ENCODE assay signal across 20 cellular contexts in the genomic region with DNA sequence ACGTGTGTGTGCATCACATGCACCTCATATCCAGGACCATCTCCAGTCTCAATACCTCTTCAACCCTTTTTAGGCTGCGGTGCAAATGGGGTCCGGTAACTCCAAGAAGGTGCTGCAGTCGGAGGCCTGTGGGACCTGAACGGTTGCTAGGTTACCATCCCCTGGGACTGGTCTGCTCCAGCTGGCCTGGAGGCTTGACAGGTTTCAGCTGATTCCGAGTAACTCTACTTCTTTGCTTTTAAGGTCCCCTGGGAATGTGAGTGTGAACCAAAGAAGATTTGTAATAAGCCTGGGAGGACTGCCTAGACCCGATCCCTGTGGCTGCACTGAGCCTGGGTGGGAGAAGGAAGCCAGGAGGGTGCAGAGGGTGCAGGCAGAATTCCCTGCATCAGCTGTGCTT.
DNase-seq lines count a peak whose midpoint lies in the region; ATAC-seq, FAIRE-seq and TF ChIP-seq lines count a peak whose summit lies in the region.
"Had no signal": no experiment of that assay in that cellular context is flagged by ENCODE, and none has a peak within 500 bp of the region (broad histone marks: within the 10 kb centered on the region; RNA-seq: fewer than 3 reads in every experiment).

No MANE protein-coding gene starts in this region.

- H3K4me2 ChIP-seq in BLaER1 treated with 17β-estradiol and CSF1 and Interleukin-3, amounts not matched to agents 10 nM and 100 nM, result peak overlapping the region; percentile 31 to 96 (median 83); a peak in 21 of 22 replicates
- no peak overlapping the region for H3K4me2 ChIP-seq in K562 (ENCODE audit: insufficient read depth, low read length)

- H3K4me3 ChIP-seq in BLaER1 treated with 17β-estradiol and CSF1 and Interleukin-3, amounts not matched to agents 10 nM and 100 nM, result no peak overlapping the region
- H3K4me3 ChIP-seq in K562, result no peak overlapping the region
- H3K4me3 ChIP-seq: HAP-1, MG63, mucosa of descending colon, skin epidermis had no signal

- no peak overlapping the region for H2AFZ ChIP-seq in K562 (ENCODE audit: low read depth, low read length)

- H3K36me3 ChIP-seq in BLaER1 treated with 17β-estradiol and CSF1 and Interleukin-3, amounts not matched to agents 10 nM and 100 nM, result no peaks in the 10 kb centered on the region
- H3K36me3 ChIP-seq in K562 (ENCODE audit: control insufficient read depth, insufficient read depth, low read length), result no peaks in the 10 kb centered on the region
- H3K36me3 ChIP-seq: HAP-1, MG63 had no signal

- TF ChIP-seq EP300 in K562 (IDR thresholded peaks at IDR 0.05; ENCODE audit: low read length), result no peak

- TF ChIP-seq RAD21 in K562 (CRISPR knock-in tag; conservative IDR thresholded peaks at IDR 0.05 in 1 of 2, IDR thresholded peaks at IDR 0.05 in 1 of 2), result no peak

- H3K9me1 ChIP-seq in K562 (ENCODE audit: control insufficient read depth, insufficient read depth, low read length), result no peaks in the 10 kb centered on the region

- peak overlapping the region in 3 of 11 experiments; percentile 12 to 30 (median 28); a peak in 2 of 22 replicates for H3K9ac ChIP-seq in BLaER1 treated with 17β-estradiol and CSF1 and Interleukin-3, amounts not matched to agents 10 nM and 100 nM
- no peak overlapping the region for H3K9ac ChIP-seq in K562 (ENCODE audit: insufficient read depth in 1 of 2, low read depth in 2 of 2, low read length in 2 of 2)

- no peak for TF ChIP-seq POLR2A in K562 (conservative IDR thresholded peaks at IDR 0.05)

- H4K20me1 ChIP-seq in BLaER1 treated with 17β-estradiol and CSF1 and Interleukin-3, amounts not matched to agents 10 nM and 100 nM, result no peaks in the 10 kb centered on the region
- no peaks in the 10 kb centered on the region for H4K20me1 ChIP-seq in K562 (replicated peaks; ENCODE audit: control insufficient read depth, insufficient read depth, low read length)

- CTCF ChIA-PET in K562 (lab: Yijun Ruan, JAX; ENCODE audit: low intra/inter-chr PET ratio), result no interaction called here

- 0% methylated on average over 7 of the region's 7 CpGs for WGBS in K562 (ENCODE audit: insufficient coverage, low coverage, missing lambda C conversion rate)

- H3K27ac ChIP-seq in BLaER1 treated with 17β-estradiol and CSF1 and Interleukin-3, amounts not matched to agents 10 nM and 100 nM, result peak overlapping the region in 6 of 11 experiments; percentile 27 to 80 (median 46); a peak in 8 of 22 replicates
- no peak overlapping the region for H3K27ac ChIP-seq in K562 (ENCODE audit: extremely low read depth, low read depth, low read length)
- H3K27ac ChIP-seq: 22Rv1, RWPE1, skin epidermis had no signal

- POLR2A ChIA-PET in K562 (lab: Yijun Ruan, JAX), result no interaction called here

- peaks cover 0 to 5% (median 0%) of the 10 kb centered on the region in 11 experiments; a peak in 1 of 22 replicates for H3K9me3 ChIP-seq in BLaER1 treated with 17β-estradiol and CSF1 and Interleukin-3, amounts not matched to agents 10 nM and 100 nM (replicated peaks in 1 of 11)
- no peaks in the 10 kb centered on the region for H3K9me3 ChIP-seq in K562 (replicated peaks; ENCODE audit: control insufficient read depth, insufficient read depth, low read depth, low read length)
- H3K9me3 ChIP-seq: HAP-1, MG63, mucosa of descending colon had no signal

- in situ Hi-C loops in K562 (cut with MboI), result no loop called here

- intact Hi-C loops in K562 (cut with micrococcal nuclease), result no loop called here

- no peaks in the 10 kb centered on the region for H3K27me3 ChIP-seq in BLaER1 treated with 17β-estradiol and CSF1 and Interleukin-3, amounts not matched to agents 10 nM and 100 nM
- H3K27me3 ChIP-seq in K562 (ENCODE audit: control insufficient read depth in 2 of 2, insufficient read depth in 2 of 2, low read length in 2 of 2), result no peaks in the 10 kb centered on the region
- H3K27me3 ChIP-seq: MG63 had no signal

- no peak for FAIRE-seq in K562 (lab: Jason Lieb, UNC)
- FAIRE-seq: keratinocyte had no signal

- no peak for TF ChIP-seq CTCF in K562 (IDR thresholded peaks at IDR 0.05 in 2 of 3, conservative IDR thresholded peaks at IDR 0.05 in 1 of 3; ENCODE audit: insufficient read depth in 2 of 3, low read depth in 1 of 3, low read length in 3 of 3)

- no TSS peak for BruUV-seq in K562 (replicated peaks; lab: Mats Ljungman, UMichigan)

- ATAC-seq in K562 (no peak), GM18498 (IDR thresholded peaks at IDR 0.05; ENCODE audit: unreplicated experiment) (no peak)
- ATAC-seq: mucosa of descending colon had no signal

- DNase-seq in DMS 273 (lab: John Stamatoyannopoulos, UW; ENCODE audit: unreplicated experiment) (peak; percentile 71), DMS 273 treated with DMSO at 0.1 percent for 48 hours (lab: John Stamatoyannopoulos, UW) (no peak), NCI-H1694 (lab: John Stamatoyannopoulos, UW) (peak; percentile 32), K562 (ENCODE audit: extremely low read depth in 1 of 4, low spot score in 3 of 4) (no peak), T-helper 1 cell (no peak)
- no peak for DNase-seq in stimulated activated naive CD4-positive, alpha-beta T cell treated with Interleukin-2 at 50 U/mL for 16 hours (lab: John Stamatoyannopoulos, UW)
- DNase-seq: activated naive CD4-positive, alpha-beta T cell treated with anti-CD3 and anti-CD28 coated beads, Interleukin-2, amount 50 U/mL, for 16 hours; CD4-positive, alpha-beta T cell; GF-D8; MG63; mucosa of descending colon; NCI-H510A; T-helper 2 cell had no signal

- H3K79me2 ChIP-seq in K562 (ENCODE audit: control insufficient read depth, insufficient read depth, low read length), result no peaks in the 10 kb centered on the region

- peaks cover 26 to 76% (median 64%) of the 10 kb centered on the region in 10 experiments for H3K4me1 ChIP-seq in BLaER1 treated with 17β-estradiol and CSF1 and Interleukin-3, amounts not matched to agents 10 nM and 100 nM
- H3K4me1 ChIP-seq in K562 (replicated peaks in 1 of 2; ENCODE audit: control insufficient read depth in 2 of 2, insufficient read depth in 2 of 2, low read length in 2 of 2), result no peaks in the 10 kb centered on the region
- H3K4me1 ChIP-seq: HAP-1 had no signal

TF ChIP-seq in K562, 482 proteins besides CTCF, POLR2A, EP300 and RAD21:
- TF ChIP-seq CREB5 (CRISPR knock-in tag; IDR thresholded peaks at IDR 0.05) (no peak), NFXL1 (CRISPR knock-in tag; IDR thresholded peaks at IDR 0.05) (no peak), RFX1 (IDR thresholded peaks at IDR 0.05) (peak; percentile 12; the same call in 1 of the 2 replicates)
TF ChIP-seq in K562: peak in this region for 1.

Comparison
In these comparisons a context has a peak if more than half of its experiments do, and no peak if none do; other contexts are left out.
1. DNase-seq: peak in DMS 273 (single experiment) and NCI-H1694 (single experiment); none in DMS 273 treated with DMSO at 0.1 percent for 48 hours (single experiment), K562 (0 of 4), stimulated activated naive CD4-positive, alpha-beta T cell treated with Interleukin-2 at 50 U/mL for 16 hours (single experiment) and T-helper 1 cell (0 of 5).